2 cellular contexts compared by ENCODE assay signal in genomic region chr7:155811560-155811894, GRCh38.
TF ChIP-seq lines count a peak whose summit lies in the region.

No MANE protein-coding gene starts in this region.

TF ChIP-seq in HCT116, 20 proteins besides CTCF, POLR2A, EP300 and RAD21 (continued from another document):
- TF ChIP-seq TCF7L2 (IDR thresholded peaks at IDR 0.05; ENCODE audit: borderline replicate concordance, extremely low read depth, insufficient read depth, insufficient read length) (no peak), EGR1 (IDR thresholded peaks at IDR 0.05; ENCODE audit: low read depth) (no peak)

TF ChIP-seq in WTC11, 78 proteins besides CTCF, POLR2A, EP300 and RAD21 (continued from another document):
- TF ChIP-seq ZNF512 (CRISPR knock-in tag; IDR thresholded peaks at IDR 0.05; ENCODE audit: borderline replicate concordance) (no peak), STAT6 (CRISPR knock-in tag; conservative IDR thresholded peaks at IDR 0.05; ENCODE audit: low read depth) (no peak), SMAD4 (CRISPR knock-in tag; IDR thresholded peaks at IDR 0.05) (no peak), FOXJ3 (CRISPR knock-in tag; IDR thresholded peaks at IDR 0.05; ENCODE audit: borderline replicate concordance) (no peak), TP53 (CRISPR knock-in tag; IDR thresholded peaks at IDR 0.05) (no peak)
- TF ChIP-seq, protein P1, sequence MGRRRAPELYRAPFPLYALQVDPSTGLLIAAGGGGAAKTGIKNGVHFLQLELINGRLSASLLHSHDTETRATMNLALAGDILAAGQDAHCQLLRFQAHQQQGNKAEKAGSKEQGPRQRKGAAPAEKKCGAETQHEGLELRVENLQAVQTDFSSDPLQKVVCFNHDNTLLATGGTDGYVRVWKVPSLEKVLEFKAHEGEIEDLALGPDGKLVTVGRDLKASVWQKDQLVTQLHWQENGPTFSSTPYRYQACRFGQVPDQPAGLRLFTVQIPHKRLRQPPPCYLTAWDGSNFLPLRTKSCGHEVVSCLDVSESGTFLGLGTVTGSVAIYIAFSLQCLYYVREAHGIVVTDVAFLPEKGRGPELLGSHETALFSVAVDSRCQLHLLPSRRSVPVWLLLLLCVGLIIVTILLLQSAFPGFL (CRISPR knock-in tag; IDR thresholded peaks at IDR 0.05; ENCODE audit: borderline replicate concordance) = no peak
- TF ChIP-seq, protein P2, sequence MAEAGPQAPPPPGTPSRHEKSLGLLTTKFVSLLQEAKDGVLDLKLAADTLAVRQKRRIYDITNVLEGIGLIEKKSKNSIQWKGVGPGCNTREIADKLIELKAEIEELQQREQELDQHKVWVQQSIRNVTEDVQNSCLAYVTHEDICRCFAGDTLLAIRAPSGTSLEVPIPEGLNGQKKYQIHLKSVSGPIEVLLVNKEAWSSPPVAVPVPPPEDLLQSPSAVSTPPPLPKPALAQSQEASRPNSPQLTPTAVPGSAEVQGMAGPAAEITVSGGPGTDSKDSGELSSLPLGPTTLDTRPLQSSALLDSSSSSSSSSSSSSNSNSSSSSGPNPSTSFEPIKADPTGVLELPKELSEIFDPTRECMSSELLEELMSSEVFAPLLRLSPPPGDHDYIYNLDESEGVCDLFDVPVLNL (CRISPR knock-in tag; IDR thresholded peaks at IDR 0.05; ENCODE audit: borderline replicate concordance, low read depth) = no peak
- TF ChIP-seq, protein P3, sequence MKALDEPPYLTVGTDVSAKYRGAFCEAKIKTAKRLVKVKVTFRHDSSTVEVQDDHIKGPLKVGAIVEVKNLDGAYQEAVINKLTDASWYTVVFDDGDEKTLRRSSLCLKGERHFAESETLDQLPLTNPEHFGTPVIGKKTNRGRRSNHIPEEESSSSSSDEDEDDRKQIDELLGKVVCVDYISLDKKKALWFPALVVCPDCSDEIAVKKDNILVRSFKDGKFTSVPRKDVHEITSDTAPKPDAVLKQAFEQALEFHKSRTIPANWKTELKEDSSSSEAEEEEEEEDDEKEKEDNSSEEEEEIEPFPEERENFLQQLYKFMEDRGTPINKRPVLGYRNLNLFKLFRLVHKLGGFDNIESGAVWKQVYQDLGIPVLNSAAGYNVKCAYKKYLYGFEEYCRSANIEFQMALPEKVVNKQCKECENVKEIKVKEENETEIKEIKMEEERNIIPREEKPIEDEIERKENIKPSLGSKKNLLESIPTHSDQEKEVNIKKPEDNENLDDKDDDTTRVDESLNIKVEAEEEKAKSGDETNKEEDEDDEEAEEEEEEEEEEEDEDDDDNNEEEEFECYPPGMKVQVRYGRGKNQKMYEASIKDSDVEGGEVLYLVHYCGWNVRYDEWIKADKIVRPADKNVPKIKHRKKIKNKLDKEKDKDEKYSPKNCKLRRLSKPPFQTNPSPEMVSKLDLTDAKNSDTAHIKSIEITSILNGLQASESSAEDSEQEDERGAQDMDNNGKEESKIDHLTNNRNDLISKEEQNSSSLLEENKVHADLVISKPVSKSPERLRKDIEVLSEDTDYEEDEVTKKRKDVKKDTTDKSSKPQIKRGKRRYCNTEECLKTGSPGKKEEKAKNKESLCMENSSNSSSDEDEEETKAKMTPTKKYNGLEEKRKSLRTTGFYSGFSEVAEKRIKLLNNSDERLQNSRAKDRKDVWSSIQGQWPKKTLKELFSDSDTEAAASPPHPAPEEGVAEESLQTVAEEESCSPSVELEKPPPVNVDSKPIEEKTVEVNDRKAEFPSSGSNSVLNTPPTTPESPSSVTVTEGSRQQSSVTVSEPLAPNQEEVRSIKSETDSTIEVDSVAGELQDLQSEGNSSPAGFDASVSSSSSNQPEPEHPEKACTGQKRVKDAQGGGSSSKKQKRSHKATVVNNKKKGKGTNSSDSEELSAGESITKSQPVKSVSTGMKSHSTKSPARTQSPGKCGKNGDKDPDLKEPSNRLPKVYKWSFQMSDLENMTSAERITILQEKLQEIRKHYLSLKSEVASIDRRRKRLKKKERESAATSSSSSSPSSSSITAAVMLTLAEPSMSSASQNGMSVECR (CRISPR knock-in tag; IDR thresholded peaks at IDR 0.05; ENCODE audit: borderline replicate concordance) = no peak
